ENCODE assay signal across 1 cellular context in the genomic region with DNA sequence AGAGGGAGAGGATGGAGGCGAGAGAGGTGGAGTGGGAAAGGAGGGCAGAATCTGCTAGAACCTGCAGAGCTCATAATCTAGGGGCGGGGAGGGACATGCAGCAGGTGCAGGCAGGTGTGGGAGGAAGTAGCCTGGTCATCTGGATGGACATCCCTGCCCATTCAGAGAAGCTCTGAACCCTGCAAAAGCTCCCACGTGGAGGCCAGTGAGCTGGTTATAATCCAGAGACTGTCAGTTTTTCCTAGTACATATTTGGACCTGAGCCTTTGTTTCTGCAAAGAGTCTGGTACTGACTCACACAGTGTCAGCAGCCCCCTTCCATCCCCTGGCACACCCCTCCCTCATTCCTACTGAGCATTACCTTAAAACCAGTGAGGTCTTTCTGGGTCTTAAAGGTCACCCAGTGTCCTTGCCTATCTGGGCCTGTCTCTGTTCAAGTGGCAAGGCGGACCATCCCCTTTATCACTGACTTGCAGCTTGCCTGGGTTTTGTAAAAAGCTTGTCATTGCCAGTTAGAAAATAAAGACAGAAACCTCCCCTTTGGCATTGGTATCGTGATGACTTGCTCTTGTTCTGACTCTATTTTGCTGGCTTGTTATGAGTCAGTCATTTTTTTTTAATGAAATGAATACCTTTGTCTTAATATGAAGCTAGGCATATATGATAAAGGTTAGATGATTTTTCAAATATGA.
TF ChIP-seq lines count a peak whose summit lies in the region.

No MANE protein-coding gene starts in this region.

TF ChIP-seq in GM12878, 131 proteins besides CTCF, POLR2A, EP300 and RAD21 (continued from another document):
- TF ChIP-seq CHD2 (IDR thresholded peaks at IDR 0.05; ENCODE audit: borderline replicate concordance, low read depth, low read length) (no peak), JUND (IDR thresholded peaks at IDR 0.05; ENCODE audit: low read depth, low read length) (peak; percentile 88), SREBF1 (IDR thresholded peaks at IDR 0.05; ENCODE audit: low read length) (no peak), ZBED1 (IDR thresholded peaks at IDR 0.05; ENCODE audit: borderline replicate concordance) (peak; percentile 83)
- TF ChIP-seq, protein P1, sequence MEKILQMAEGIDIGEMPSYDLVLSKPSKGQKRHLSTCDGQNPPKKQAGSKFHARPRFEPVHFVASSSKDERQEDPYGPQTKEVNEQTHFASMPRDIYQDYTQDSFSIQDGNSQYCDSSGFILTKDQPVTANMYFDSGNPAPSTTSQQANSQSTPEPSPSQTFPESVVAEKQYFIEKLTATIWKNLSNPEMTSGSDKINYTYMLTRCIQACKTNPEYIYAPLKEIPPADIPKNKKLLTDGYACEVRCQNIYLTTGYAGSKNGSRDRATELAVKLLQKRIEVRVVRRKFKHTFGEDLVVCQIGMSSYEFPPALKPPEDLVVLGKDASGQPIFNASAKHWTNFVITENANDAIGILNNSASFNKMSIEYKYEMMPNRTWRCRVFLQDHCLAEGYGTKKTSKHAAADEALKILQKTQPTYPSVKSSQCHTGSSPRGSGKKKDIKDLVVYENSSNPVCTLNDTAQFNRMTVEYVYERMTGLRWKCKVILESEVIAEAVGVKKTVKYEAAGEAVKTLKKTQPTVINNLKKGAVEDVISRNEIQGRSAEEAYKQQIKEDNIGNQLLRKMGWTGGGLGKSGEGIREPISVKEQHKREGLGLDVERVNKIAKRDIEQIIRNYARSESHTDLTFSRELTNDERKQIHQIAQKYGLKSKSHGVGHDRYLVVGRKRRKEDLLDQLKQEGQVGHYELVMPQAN (conservative IDR thresholded peaks at IDR 0.05), result no peak
